8 cellular contexts compared by ENCODE assay signal in the genomic region with DNA sequence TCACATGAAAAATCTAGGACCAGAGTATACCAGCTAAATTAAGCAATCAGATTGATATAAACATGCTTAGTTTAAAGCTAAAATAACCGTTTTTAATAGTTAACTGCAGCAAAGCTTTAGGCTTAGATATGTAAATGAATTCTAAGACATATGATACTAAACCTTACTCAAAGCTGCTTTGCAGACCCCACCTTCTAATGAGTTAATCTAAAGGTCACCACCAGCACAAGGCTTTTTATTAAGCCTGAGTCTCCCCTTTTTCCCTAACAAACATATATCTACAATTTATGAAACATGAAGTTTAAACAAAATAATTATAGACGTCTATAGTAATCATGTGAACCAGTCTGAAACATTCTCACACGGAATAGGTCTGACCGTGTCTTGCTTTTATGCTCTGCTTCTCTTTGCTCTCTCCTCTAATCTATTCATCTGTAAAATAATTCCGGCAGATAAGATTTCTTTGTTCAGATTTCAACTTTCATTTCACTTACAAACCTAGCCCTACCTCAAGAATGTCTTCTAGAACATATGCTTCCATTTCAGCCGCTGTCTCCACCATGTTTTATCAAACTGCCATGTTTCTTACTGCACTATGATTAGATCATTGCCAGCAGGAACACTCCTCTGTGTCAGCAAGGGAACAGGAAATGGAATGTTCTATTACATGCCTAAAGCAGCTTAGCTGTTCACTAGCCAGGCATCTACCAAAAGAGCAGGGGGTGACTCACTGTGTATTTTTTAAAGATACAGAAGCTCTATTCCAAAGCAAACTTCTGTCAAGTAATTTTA. TPM values are rescaled to one million over a fixed set of nuclear protein-coding genes. Genes with fewer than 3 reads are reported as not detected.
DNase-seq lines count a peak whose midpoint lies in the region; ATAC-seq, FAIRE-seq and TF ChIP-seq lines count a peak whose summit lies in the region.

No MANE protein-coding gene starts in this region.

- H2AFZ ChIP-seq in ACC112 (ENCODE audit: low read length, unreplicated experiment) (no peak overlapping the region), keratinocyte (ENCODE audit: control insufficient read depth, low read length) (peak overlapping the region; percentile 54)

- H3K27ac ChIP-seq in ACC112 (ENCODE audit: low read depth, low read length) = peak overlapping the region; percentile 72
- peak overlapping the region; percentile 80 for H3K27ac ChIP-seq in keratinocyte (ENCODE audit: control insufficient read depth, insufficient read depth, low read length)

- peak overlapping the region; percentile 54 for H3K4me2 ChIP-seq in keratinocyte (ENCODE audit: control insufficient read depth, extremely low read depth, insufficient read depth, low read depth, low read length)

- peak; percentile 83 for DNase-seq in NCI-H1436 (lab: John Stamatoyannopoulos, UW)
- DNase-seq in T-helper 1 cell = peak; percentile 19 to 88 (median 52)
- DNase-seq in cardiac fibroblast (ENCODE audit: low read depth in 2 of 2) = peak; percentile 96 to 97
- DNase-seq in keratinocyte (ENCODE audit: low read depth, low spot score) = peak; percentile 68
- DNase-seq in stimulated activated CD4-positive, alpha-beta T cell treated with anti-CD3 and anti-CD28 coated beads, Interleukin-1b, Interleukin-23, amount 100 ng/mL, for 48 hours = peak; percentile 55

- H3K9ac ChIP-seq in keratinocyte (ENCODE audit: control insufficient read depth, extremely low read depth, insufficient read depth, low read length) = peak overlapping the region; percentile 73

- H3K4me3 ChIP-seq in ACC112 (ENCODE audit: low read depth, low read length) = peak overlapping the region; percentile 83
- H3K4me3 ChIP-seq in cardiac fibroblast (replicated peaks in 1 of 2; ENCODE audit: low read depth in 2 of 2, low read length in 2 of 2) = peak overlapping the region; percentile 55 to 62
- peak overlapping the region; percentile 45 to 70 (median 50) for H3K4me3 ChIP-seq in keratinocyte (ENCODE audit: control insufficient read depth in 2 of 3, extremely low read depth in 1 of 3, insufficient read depth in 2 of 3, low read depth in 1 of 3, low read length in 3 of 3)

- H3K9me1 ChIP-seq in keratinocyte (ENCODE audit: control insufficient read depth, extremely low read depth, insufficient read depth, low read length) = no peaks in the 10 kb centered on the region

- dilution Hi-C loops in keratinocyte (cut with MboI; ENCODE audit: extremely low pct_ligation_motif_present, low sequenced_read_pairs) = no loop called here

- no peaks in the 10 kb centered on the region for H3K9me3 ChIP-seq in keratinocyte (ENCODE audit: control insufficient read depth, low read depth, low read length)

- TF ChIP-seq CTCF in cardiac fibroblast (IDR thresholded peaks at IDR 0.05; ENCODE audit: low read depth, low read length) (no peak), keratinocyte (optimal IDR thresholded peaks at IDR 0.05 in 1 of 3, IDR thresholded peaks at IDR 0.05 in 1 of 3, conservative IDR thresholded peaks at IDR 0.05 in 1 of 3; ENCODE audit: extremely low read depth in 1 of 3, insufficient read depth in 2 of 3, low read length in 3 of 3) (no peak)

- peak; percentile 96 for FAIRE-seq in keratinocyte (lab: Jason Lieb, UNC)

- no peaks in the 10 kb centered on the region for H4K20me1 ChIP-seq in keratinocyte (ENCODE audit: control insufficient read depth, extremely low read depth, insufficient read depth, low read length)

- ATAC-seq in GM18499 (IDR thresholded peaks at IDR 0.05; ENCODE audit: insufficient read depth, unreplicated experiment) (peak; percentile 96), HG02884 (IDR thresholded peaks at IDR 0.05; ENCODE audit: unreplicated experiment) (peak; percentile 92)

- H3K27me3 ChIP-seq in ACC112 (ENCODE audit: insufficient read depth, low read length) (no peaks in the 10 kb centered on the region), keratinocyte (ENCODE audit: control insufficient read depth, extremely low read depth, insufficient read depth, low read length) (no peaks in the 10 kb centered on the region)

- H3K4me1 ChIP-seq in ACC112 (ENCODE audit: control insufficient read depth, insufficient read depth, low read length, unreplicated experiment) (peaks cover 9% of the 10 kb centered on the region), keratinocyte (ENCODE audit: control insufficient read depth, extremely low read depth, insufficient read depth, low read length) (peaks cover 7% of the 10 kb centered on the region)

- H3K36me3 ChIP-seq in ACC112 (ENCODE audit: insufficient read depth, low read length) (no peaks in the 10 kb centered on the region; the same call in 1 of the 2 replicates), keratinocyte (ENCODE audit: control insufficient read depth in 2 of 2, extremely low read depth in 1 of 2, insufficient read depth in 2 of 2, low read length in 2 of 2) (no peaks in the 10 kb centered on the region)

- H3K79me2 ChIP-seq in ACC112 (ENCODE audit: control insufficient read depth, insufficient read depth, low read length, unreplicated experiment) (peaks cover 63% of the 10 kb centered on the region), keratinocyte (ENCODE audit: control insufficient read depth, insufficient read depth, low read length) (peaks cover 71% of the 10 kb centered on the region)

RNA-seq across cellular contexts. Expression of a gene that starts 35.9 kb away (rescaled TPM):
- 51.5 to 53.4 TPM (median 53.0 TPM) in 3 replicates for polyA plus RNA-seq in keratinocyte
- polyA plus RNA-seq in keratinocyte (2011; ENCODE audit: low read depth) = 169 TPM
- 25.8 and 42.9 TPM in 2 replicates for polyA plus RNA-seq in keratinocyte (2011; cell fraction: cytosol; rRNA removed)
- polyA plus RNA-seq in keratinocyte (2011; cell fraction: nucleus; rRNA removed) = 84.4 and 90.8 TPM in 2 replicates
- 31.1 and 32.7 TPM in 2 replicates for polyA plus RNA-seq in keratinocyte (2012; ENCODE audit: low replicate concordance)
- 62.0 to 139 TPM (median 128 TPM) in 3 replicates for polyA minus RNA-seq in keratinocyte
- polyA minus RNA-seq in keratinocyte (2011; cell fraction: cytosol; rRNA and poly(A)+ RNA removed) = 66.6 TPM
- polyA minus RNA-seq in keratinocyte (2011; cell fraction: nucleus; rRNA and poly(A)+ RNA removed) = 102 and 196 TPM in 2 replicates

Comparison
In these comparisons a context has a peak if more than half of its experiments do, and no peak if none do; other contexts are left out.
1. Peak in every context shown above with its lines: DNase-seq, ATAC-seq, H3K4me3 ChIP-seq and H3K27ac ChIP-seq.